In genomic region chr7:109503421-109503820, GRCh38 we compare ENCODE assay signal across 22 cellular contexts.
"Had no signal": no experiment of that assay in that cellular context is flagged by ENCODE, and none has a peak within 500 bp of the region (broad histone marks: within the 10 kb centered on the region; RNA-seq: fewer than 3 reads in every experiment).

No MANE protein-coding gene starts in this region.

- H2AFZ ChIP-seq: neural progenitor cell had no signal

- H3K27ac ChIP-seq: heart left ventricle, neural progenitor cell, ovary, sigmoid colon, tibial nerve, uterus had no signal

- H3K4me2 ChIP-seq: neural progenitor cell had no signal

- H3K4me3 ChIP-seq: heart left ventricle, lung, neural progenitor cell, ovary, sigmoid colon, tibial nerve, uterus had no signal

- H3K9me3 ChIP-seq: ovary, sigmoid colon, uterus had no signal

- ATAC-seq: heart left ventricle; left lobe of liver; natural killer cell; stimulated activated memory B cell treated with anti-CD40 and anti-IgM and Interleukin-4, amounts not matched to agents 10 μg/mL and 1 μg/mL and 100 μg/mL, for 72 hours; stimulated activated naive CD8-positive, alpha-beta T cell treated with anti-CD3 and anti-CD28 coated beads, Interleukin-15, amount 100 ng/mL, for 72 hours had no signal

- H3K9ac ChIP-seq: neural progenitor cell had no signal

- H3K4me1 ChIP-seq: neural progenitor cell, sigmoid colon, tibial nerve, uterus had no signal

- DNase-seq: heart left ventricle; islet precursor cell; mesendoderm; naive B cell; natural killer cell; nephron progenitor cell; ovary; sigmoid colon; small intestine; stimulated activated CD4-positive, alpha-beta T cell treated with anti-CD3 and anti-CD28 coated beads, Interleukin-1b, Interleukin-23, amount 100 ng/mL, for 48 hours; stimulated activated CD4-positive, alpha-beta T cell treated with anti-CD3 and anti-CD28 coated beads, Interleukin-2, amount 100 ng/mL, for 48 hours; stimulated activated CD4-positive, alpha-beta T cell treated with anti-CD3 and anti-CD28 coated beads, Interleukin-4, amount 100 ng/mL, for 4 hours; stimulated activated CD8-positive, alpha-beta memory T cell treated with anti-CD3 and anti-CD28 coated beads, Interleukin-4, amount 100 ng/mL, for 48 hours; stimulated activated naive CD4-positive, alpha-beta T cell treated with Interleukin-2 at 50 U/mL for 16 hours; stimulated activated naive CD8-positive, alpha-beta T cell treated with anti-CD3 and anti-CD28 coated beads, Interleukin-15, amount 100 ng/mL, for 72 hours; substantia nigra; uterus had no signal

- H3K36me3 ChIP-seq: heart left ventricle, neural progenitor cell, ovary, sigmoid colon, tibial nerve, uterus had no signal

- H3K27me3 ChIP-seq: heart left ventricle, neural progenitor cell, ovary, sigmoid colon, tibial nerve, uterus had no signal
